Comparison of ENCODE assay signal across 22 cellular contexts in the genomic region with DNA sequence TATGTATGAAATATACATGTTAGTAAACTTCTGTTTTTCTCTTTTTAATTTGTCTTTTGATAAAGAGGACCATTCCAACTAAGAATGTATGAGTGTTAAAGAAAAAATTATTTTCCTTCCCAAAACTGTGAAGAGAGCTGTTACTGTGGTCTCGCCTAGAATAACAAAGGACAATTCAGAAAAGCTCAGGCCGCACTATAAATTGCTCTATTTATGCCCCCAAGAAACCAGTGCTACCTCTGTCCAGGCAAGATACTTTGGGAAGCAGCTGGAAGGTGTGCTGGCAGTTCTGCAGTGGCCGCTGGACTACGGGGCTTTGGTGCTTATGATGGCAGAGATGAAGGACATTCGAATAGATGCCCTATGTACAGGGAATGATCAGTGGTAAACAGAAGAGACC.
DNase-seq lines count a peak whose midpoint lies in the region; ATAC-seq, FAIRE-seq and TF ChIP-seq lines count a peak whose summit lies in the region.
"Had no signal": no experiment of that assay in that cellular context is flagged by ENCODE, and none has a peak within 500 bp of the region (broad histone marks: within the 10 kb centered on the region; RNA-seq: fewer than 3 reads in every experiment).

No MANE protein-coding gene starts in this region.

- no peak overlapping the region for H2BK5ac ChIP-seq in trophoblast cell (ENCODE audit: low read depth, low read length, poor library complexity)

- TF ChIP-seq EP300 in K562 (IDR thresholded peaks at IDR 0.05; ENCODE audit: low read length): no peak

- no peak overlapping the region for H3K27ac Mint-ChIP-seq in activated naive CD8-positive, alpha-beta T cell treated with anti-CD3 and anti-CD28 coated beads, Interleukin-2, amount 50 U/mL, for 24 hours
- H3K27ac Mint-ChIP-seq: activated naive CD8-positive, alpha-beta T cell; effector memory CD8-positive, alpha-beta T cell; IgD-negative memory B cell; T-helper 1 cell treated with Interleukin-12 subunit alpha and Interleukin-12 subunit beta and Interleukin-4 antibody, amounts not matched to agents 30 μg/mL and 1 μg/mL, for 36 hours had no signal

- DNase-seq in K562 (ENCODE audit: extremely low read depth in 1 of 4, low spot score in 3 of 4) (no peak), fibroblast of lung (ENCODE audit: low read depth in 2 of 2) (no peak), trophoblast cell (no peak), kidney glomerular epithelial cell (lab: John Stamatoyannopoulos, UW) (no peak)
- DNase-seq in activated naive CD8-positive, alpha-beta T cell treated with anti-CD3 and anti-CD28 coated beads, Interleukin-2, amount 50 U/mL, for 24 hours: no peak
- DNase-seq: activated CD4-positive, alpha-beta T cell treated with anti-CD3 and anti-CD28 coated beads, Interleukin-2, amount 50 U/mL, for 1 hour; effector memory CD8-positive, alpha-beta T cell; left colon; MG63; NCI-H1417 treated with DMSO at 0.1 percent for 48 hours; stimulated activated CD4-positive, alpha-beta T cell treated with anti-CD3 and anti-CD28 coated beads, Interleukin-4, amount 100 ng/mL, for 24 hours; stimulated activated naive CD4-positive, alpha-beta T cell treated with Interleukin-2 at 50 U/mL for 16 hours had no signal

- no peak for TF ChIP-seq CTCF in K562 (IDR thresholded peaks at IDR 0.05 in 2 of 3, conservative IDR thresholded peaks at IDR 0.05 in 1 of 3; ENCODE audit: insufficient read depth in 2 of 3, low read depth in 1 of 3, low read length in 3 of 3)
- no peak for TF ChIP-seq CTCF in fibroblast of lung (conservative IDR thresholded peaks at IDR 0.05 in 1 of 2, IDR thresholded peaks at IDR 0.05 in 1 of 2; ENCODE audit: low read depth in 1 of 2, low read length in 2 of 2)

- H4K20me1 ChIP-seq in BLaER1 treated with 17β-estradiol and CSF1 and Interleukin-3, amounts not matched to agents 10 nM and 100 nM: peaks cover 0 to 44% (median 0%) of the 10 kb centered on the region in 11 experiments; a peak in 3 of 22 replicates
- H4K20me1 ChIP-seq in K562 (replicated peaks; ENCODE audit: control insufficient read depth, insufficient read depth, low read length): no peaks in the 10 kb centered on the region
- H4K20me1 ChIP-seq in fibroblast of lung (ENCODE audit: control insufficient read depth, extremely low read depth, insufficient read depth, low read length): no peaks in the 10 kb centered on the region

- TF ChIP-seq RAD21 in K562 (CRISPR knock-in tag; conservative IDR thresholded peaks at IDR 0.05 in 1 of 2, IDR thresholded peaks at IDR 0.05 in 1 of 2): no peak

- 11% methylated on average over 5 of the region's 5 CpGs for WGBS in K562 (ENCODE audit: insufficient coverage, low coverage, missing lambda C conversion rate)
- WGBS in trophoblast cell (ENCODE audit: extremely low coverage, insufficient coverage, insufficient read length): no CpG with 5 or more reads among the region's 5 CpGs

- intact Hi-C loops in K562 (cut with micrococcal nuclease): no loop called here

- H3K9me3 ChIP-seq in BLaER1 treated with 17β-estradiol and CSF1 and Interleukin-3, amounts not matched to agents 10 nM and 100 nM (replicated peaks in 1 of 11): no peaks in the 10 kb centered on the region
- no peaks in the 10 kb centered on the region for H3K9me3 ChIP-seq in K562 (replicated peaks; ENCODE audit: control insufficient read depth, insufficient read depth, low read depth, low read length)
- no peaks in the 10 kb centered on the region for H3K9me3 ChIP-seq in fibroblast of lung (ENCODE audit: control insufficient read depth, insufficient read depth, low read depth, low read length)
- no peaks in the 10 kb centered on the region for H3K9me3 ChIP-seq in trophoblast cell (ENCODE audit: insufficient read depth, low read depth, low read length)
- H3K9me3 ChIP-seq: MG63, tibial nerve had no signal

- H3K9ac ChIP-seq in BLaER1 treated with 17β-estradiol and CSF1 and Interleukin-3, amounts not matched to agents 10 nM and 100 nM: 0 out of 22 replicates have a peak overlapping the region, but pooled peaks of 1 of the 11 experiments have one; percentile 32
- H3K9ac ChIP-seq in K562 (ENCODE audit: insufficient read depth in 1 of 2, low read depth in 2 of 2, low read length in 2 of 2): no peak overlapping the region
- no peak overlapping the region for H3K9ac ChIP-seq in fibroblast of lung (ENCODE audit: insufficient read depth, low read length)
- H3K9ac ChIP-seq in trophoblast cell (ENCODE audit: low read length): no peak overlapping the region

- no peaks in the 10 kb centered on the region for H3K9me1 ChIP-seq in K562 (ENCODE audit: control insufficient read depth, insufficient read depth, low read length)

- peak; percentile 54; the same call in 2 of the 3 replicates for ATAC-seq in K562
- ATAC-seq in HG03196 (IDR thresholded peaks at IDR 0.05; ENCODE audit: unreplicated experiment): no peak
- no peak for ATAC-seq in activated naive CD8-positive, alpha-beta T cell treated with anti-CD3 and anti-CD28 coated beads, Interleukin-2, amount 50 U/mL, for 24 hours
- no peak for ATAC-seq in GM21528 (IDR thresholded peaks at IDR 0.05; ENCODE audit: low FRiP score, unreplicated experiment)
- ATAC-seq: effector memory CD8-positive, alpha-beta T cell had no signal

- no peak for TF ChIP-seq POLR2A in K562 (conservative IDR thresholded peaks at IDR 0.05)

- H3K18ac ChIP-seq in trophoblast cell (ENCODE audit: low read length): no peak overlapping the region

- no peak overlapping the region for H4K8ac ChIP-seq in trophoblast cell (ENCODE audit: low read depth, low read length)

- H3K4me1 ChIP-seq in BLaER1 treated with 17β-estradiol and CSF1 and Interleukin-3, amounts not matched to agents 10 nM and 100 nM: peaks cover 21 to 66% (median 28%) of the 10 kb centered on the region in 10 experiments; a peak in 19 of 20 replicates
- H3K4me1 ChIP-seq in K562 (replicated peaks in 1 of 2; ENCODE audit: control insufficient read depth in 2 of 2, insufficient read depth in 2 of 2, low read length in 2 of 2) (peaks cover 0 to 2% of the 10 kb centered on the region in 2 experiments; a peak in 2 of 5 replicates), fibroblast of lung (ENCODE audit: control insufficient read depth, extremely low read depth, insufficient read depth, low read length) (no peaks in the 10 kb centered on the region), trophoblast cell (ENCODE audit: control insufficient read depth in 1 of 2, insufficient read depth in 2 of 2, low read length in 2 of 2) (peaks cover 0 to 7% of the 10 kb centered on the region in 2 experiments)
- H3K4me1 ChIP-seq: SJSA1 had no signal

- no peak overlapping the region for H2BK12ac ChIP-seq in trophoblast cell (ENCODE audit: low read length)

- H3K27ac ChIP-seq in BLaER1 treated with 17β-estradiol and CSF1 and Interleukin-3, amounts not matched to agents 10 nM and 100 nM: peak overlapping the region in 8 of 11 experiments; percentile 3 to 66 (median 44); a peak in 10 of 22 replicates
- H3K27ac ChIP-seq in K562 (ENCODE audit: extremely low read depth, low read depth, low read length) (no peak overlapping the region), fibroblast of lung (ENCODE audit: insufficient read depth, low read length) (peak overlapping the region; percentile 16), trophoblast cell (ENCODE audit: low read depth, low read length) (no peak overlapping the region)
- H3K27ac ChIP-seq: SJSA1 had no signal

- no peak overlapping the region for H3K14ac ChIP-seq in trophoblast cell (ENCODE audit: low read length)

- no peaks in the 10 kb centered on the region for H3K27me3 Mint-ChIP-seq in activated naive CD8-positive, alpha-beta T cell treated with anti-CD3 and anti-CD28 coated beads, Interleukin-2, amount 50 U/mL, for 24 hours
- H3K27me3 Mint-ChIP-seq: activated naive CD8-positive, alpha-beta T cell; effector memory CD8-positive, alpha-beta T cell; IgD-negative memory B cell had no signal

- H3K4me1 Mint-ChIP-seq in activated naive CD8-positive, alpha-beta T cell treated with anti-CD3 and anti-CD28 coated beads, Interleukin-2, amount 50 U/mL, for 24 hours: no peaks in the 10 kb centered on the region
- H3K4me1 Mint-ChIP-seq: IgD-negative memory B cell had no signal

- peaks cover 2% of the 10 kb centered on the region for H3K79me1 ChIP-seq in trophoblast cell (ENCODE audit: low read length)

- peak overlapping the region; percentile 89 for H2AFZ ChIP-seq in K562 (ENCODE audit: low read depth, low read length)
- peak overlapping the region; percentile 58 for H2AFZ ChIP-seq in fibroblast of lung (ENCODE audit: low read length)
- peak overlapping the region; percentile 3 for H2AFZ ChIP-seq in trophoblast cell (ENCODE audit: insufficient read depth, low read length, poor library complexity)

- H4K91ac ChIP-seq in trophoblast cell (ENCODE audit: low read depth, low read length): no peak overlapping the region

- in situ Hi-C loops in K562 (cut with MboI): no loop called here

- no TSS peak for BruUV-seq in K562 (replicated peaks; lab: Mats Ljungman, UMichigan)

- no peak overlapping the region for H4K12ac ChIP-seq in trophoblast cell (ENCODE audit: low read depth, low read length)

- H2AK5ac ChIP-seq in trophoblast cell (ENCODE audit: low read length): no peak overlapping the region

- H3K23ac ChIP-seq in trophoblast cell (ENCODE audit: low read length): no peak overlapping the region

- POLR2A ChIA-PET in K562 (lab: Yijun Ruan, JAX): interaction anchor here (1.2 kb wide), 1 partner anchor 18 kb away, joined by 3 read pairs; no protein-coding TSS in a partner anchor

- H2BK120ac ChIP-seq in trophoblast cell (ENCODE audit: insufficient read depth, low read length, poor library complexity): no peak overlapping the region

- peaks cover 0 to 67% (median 0%) of the 10 kb centered on the region in 11 experiments; a peak in 6 of 22 replicates for H3K36me3 ChIP-seq in BLaER1 treated with 17β-estradiol and CSF1 and Interleukin-3, amounts not matched to agents 10 nM and 100 nM
- H3K36me3 ChIP-seq in K562 (ENCODE audit: control insufficient read depth, insufficient read depth, low read length): no peaks in the 10 kb centered on the region
- H3K36me3 ChIP-seq in fibroblast of lung (ENCODE audit: control insufficient read depth, insufficient read depth, low read length): no peaks in the 10 kb centered on the region
- H3K36me3 ChIP-seq in trophoblast cell (ENCODE audit: control insufficient read depth in 1 of 2, insufficient read depth in 2 of 2, low read length in 2 of 2): no peaks in the 10 kb centered on the region
- H3K36me3 ChIP-seq: MG63, SJSA1, tibial nerve had no signal

- H3K4ac ChIP-seq in trophoblast cell (ENCODE audit: low read depth, low read length): no peak overlapping the region

- no peak overlapping the region for H3K4me3 ChIP-seq in BLaER1 treated with 17β-estradiol and CSF1 and Interleukin-3, amounts not matched to agents 10 nM and 100 nM
- no peak overlapping the region for H3K4me3 ChIP-seq in K562
- no peak overlapping the region for H3K4me3 ChIP-seq in fibroblast of lung (replicated peaks in 1 of 4; ENCODE audit: control extremely low read depth in 1 of 4, insufficient read depth in 1 of 4, low read depth in 3 of 4, low read length in 4 of 4)
- H3K4me3 ChIP-seq in trophoblast cell (ENCODE audit: low read depth, low read length): no peak overlapping the region
- H3K4me3 ChIP-seq: MG63, SJSA1, tibial nerve had no signal

- H3K36me3 Mint-ChIP-seq in activated naive CD8-positive, alpha-beta T cell treated with anti-CD3 and anti-CD28 coated beads, Interleukin-2, amount 50 U/mL, for 24 hours (ENCODE audit: low read depth): no peaks in the 10 kb centered on the region
- H3K36me3 Mint-ChIP-seq: activated naive CD8-positive, alpha-beta T cell; IgD-negative memory B cell had no signal

- H3K9me3 Mint-ChIP-seq in activated naive CD8-positive, alpha-beta T cell treated with anti-CD3 and anti-CD28 coated beads, Interleukin-2, amount 50 U/mL, for 24 hours: no peaks in the 10 kb centered on the region
- H3K9me3 Mint-ChIP-seq: effector memory CD8-positive, alpha-beta T cell; IgD-negative memory B cell; T-helper 1 cell treated with Interleukin-12 subunit alpha and Interleukin-12 subunit beta and Interleukin-4 antibody, amounts not matched to agents 30 μg/mL and 1 μg/mL, for 36 hours had no signal

- H3K79me2 ChIP-seq in K562 (ENCODE audit: control insufficient read depth, insufficient read depth, low read length): no peaks in the 10 kb centered on the region
- H3K79me2 ChIP-seq in fibroblast of lung (ENCODE audit: control insufficient read depth, insufficient read depth, low read length): no peaks in the 10 kb centered on the region
- no peaks in the 10 kb centered on the region for H3K79me2 ChIP-seq in trophoblast cell (ENCODE audit: control insufficient read depth, insufficient read depth, low read length, poor library complexity)

- peak overlapping the region; percentile 19 to 75 (median 49); a peak in 18 of 22 replicates for H3K4me2 ChIP-seq in BLaER1 treated with 17β-estradiol and CSF1 and Interleukin-3, amounts not matched to agents 10 nM and 100 nM
- H3K4me2 ChIP-seq in K562 (ENCODE audit: insufficient read depth, low read length) (peak overlapping the region; percentile 69), fibroblast of lung (ENCODE audit: extremely low read depth, insufficient read depth, low read length) (no peak overlapping the region), trophoblast cell (ENCODE audit: low read length) (no peak overlapping the region)

- H3K4me3 Mint-ChIP-seq in activated naive CD8-positive, alpha-beta T cell treated with anti-CD3 and anti-CD28 coated beads, Interleukin-2, amount 50 U/mL, for 24 hours: no peak overlapping the region
- H3K4me3 Mint-ChIP-seq: activated naive CD8-positive, alpha-beta T cell; effector memory CD8-positive, alpha-beta T cell; IgD-negative memory B cell; T-helper 1 cell treated with Interleukin-12 subunit alpha and Interleukin-12 subunit beta and Interleukin-4 antibody, amounts not matched to agents 30 μg/mL and 1 μg/mL, for 36 hours had no signal

- FAIRE-seq in K562 (lab: Jason Lieb, UNC): no peak
- FAIRE-seq: D721Med, H54 had no signal

- H3K27me3 ChIP-seq in BLaER1 treated with 17β-estradiol and CSF1 and Interleukin-3, amounts not matched to agents 10 nM and 100 nM: no peaks in the 10 kb centered on the region
- H3K27me3 ChIP-seq in K562 (ENCODE audit: control insufficient read depth in 2 of 2, insufficient read depth in 2 of 2, low read length in 2 of 2): peaks cover 0 to 3% of the 10 kb centered on the region in 2 experiments; a peak in 2 of 5 replicates
- H3K27me3 ChIP-seq in fibroblast of lung (ENCODE audit: control insufficient read depth, insufficient read depth, low read length): no peaks in the 10 kb centered on the region
- no peaks in the 10 kb centered on the region for H3K27me3 ChIP-seq in trophoblast cell (ENCODE audit: insufficient read depth, low read length)
- H3K27me3 ChIP-seq: MG63, SJSA1, tibial nerve had no signal

- CTCF ChIA-PET in K562 (lab: Yijun Ruan, JAX; ENCODE audit: low intra/inter-chr PET ratio): no interaction called here

Comparison
In these comparisons a context has a peak if more than half of its experiments do, and no peak if none do; other contexts are left out.
1. H3K27ac ChIP-seq: peak in BLaER1 treated with 17β-estradiol and CSF1 and Interleukin-3, amounts not matched to agents 10 nM and 100 nM (8 of 11) and fibroblast of lung (single experiment); none in K562 (single experiment) and trophoblast cell (single experiment).
2. H3K4me2 ChIP-seq: peak in BLaER1 treated with 17β-estradiol and CSF1 and Interleukin-3, amounts not matched to agents 10 nM and 100 nM (11 of 11) and K562 (single experiment); none in fibroblast of lung (single experiment) and trophoblast cell (single experiment).
3. H2AFZ ChIP-seq: peak in every context shown above with its lines; median percentile 89 in K562; 58 in fibroblast of lung; 3 in trophoblast cell.